8 cellular contexts compared by ENCODE assay signal in genomic region chr2:31523871-31524492, GRCh38. TPM values are rescaled to one million over a fixed set of nuclear protein-coding genes. Genes with fewer than 3 reads are reported as not detected.
A peak's percentile ranks its signal among the peaks of the same experiment; 100 is the strongest.
DNase-seq lines count a peak whose midpoint lies in the region; ATAC-seq, FAIRE-seq and TF ChIP-seq lines count a peak whose summit lies in the region.

No MANE protein-coding gene starts in this region.

- WGBS in suprapubic skin = 31% methylated on average over 8 of the region's 8 CpGs

- no peak for ATAC-seq in CD4-positive, CD25-positive, alpha-beta regulatory T cell (ENCODE audit: low read depth in 2 of 2)
- peak; percentile 53 for ATAC-seq in activated CD4-positive, alpha-beta T cell treated with anti-CD3 and anti-CD28 coated beads for 36 hours
- ATAC-seq in naive thymus-derived CD4-positive, alpha-beta T cell = peak; percentile 53
- ATAC-seq in GM19324 (IDR thresholded peaks at IDR 0.05; ENCODE audit: low FRiP score, unreplicated experiment) = no peak

- intact Hi-C loops in activated CD4-positive, alpha-beta T cell treated with anti-CD3 and anti-CD28 coated beads for 36 hours (cut with DNase I, micrococcal nuclease) = loop anchor here (1.0 to 10.0 kb wide), 3 partner anchors 109 to 810 kb away; partner anchors contain the start of gene XDH (in 2 of the 2)
- intact Hi-C loops in dorsolateral prefrontal cortex (cut with DNase I) = no loop called here
- intact Hi-C loops in naive thymus-derived CD4-positive, alpha-beta T cell (cut with micrococcal nuclease) = loop anchor here in 1 of 2 donors (1.0 to 10.0 kb wide), 2 partner anchors 810 to 1359 kb away; no protein-coding TSS in a partner anchor

- H3K4me1 ChIP-seq in CD4-positive, CD25-positive, alpha-beta regulatory T cell (ENCODE audit: control insufficient read depth, insufficient read depth, low read length, poor library complexity, severe bottlenecking) = no peaks in the 10 kb centered on the region
- H3K4me1 ChIP-seq in naive thymus-derived CD4-positive, alpha-beta T cell (ENCODE audit: control insufficient read depth in 2 of 2, insufficient read depth in 2 of 2, low read length in 2 of 2) = no peaks in the 10 kb centered on the region
- no peaks in the 10 kb centered on the region for H3K4me1 ChIP-seq in suprapubic skin

- H3K27ac ChIP-seq in CD4-positive, CD25-positive, alpha-beta regulatory T cell (ENCODE audit: insufficient read depth, low read length, poor library complexity, severe bottlenecking) = no peak overlapping the region
- H3K27ac ChIP-seq in dorsolateral prefrontal cortex (no peak overlapping the region), suprapubic skin (no peak overlapping the region)
- no peak overlapping the region for H3K27ac ChIP-seq in naive thymus-derived CD4-positive, alpha-beta T cell (ENCODE audit: low read depth, low read length)

- H3K27me3 Mint-ChIP-seq in CD4-positive, CD25-positive, alpha-beta regulatory T cell = peaks cover 24% of the 10 kb centered on the region
- peaks cover 12% of the 10 kb centered on the region for H3K27me3 Mint-ChIP-seq in activated CD4-positive, alpha-beta T cell treated with anti-CD3 and anti-CD28 coated beads for 36 hours
- peaks cover 2 to 25% (median 12%) of the 10 kb centered on the region in 5 donors for H3K27me3 Mint-ChIP-seq in naive thymus-derived CD4-positive, alpha-beta T cell

- peak; percentile 81 for FAIRE-seq in GM19239 (lab: Jason Lieb, UNC)

- H3K4me3 ChIP-seq in CD4-positive, CD25-positive, alpha-beta regulatory T cell (ENCODE audit: low read depth, low read length) = no peak overlapping the region
- no peak overlapping the region for H3K4me3 ChIP-seq in dorsolateral prefrontal cortex
- H3K4me3 ChIP-seq in naive thymus-derived CD4-positive, alpha-beta T cell (ENCODE audit: low read length) = no peak overlapping the region
- H3K4me3 ChIP-seq in suprapubic skin = no peak overlapping the region

- no peaks in the 10 kb centered on the region for H3K36me3 ChIP-seq in CD4-positive, CD25-positive, alpha-beta regulatory T cell (ENCODE audit: control insufficient read depth, insufficient read depth, low read length)
- H3K36me3 ChIP-seq in naive thymus-derived CD4-positive, alpha-beta T cell (ENCODE audit: control insufficient read depth in 2 of 3, insufficient read depth in 3 of 3, low read length in 3 of 3) = no peaks in the 10 kb centered on the region
- H3K36me3 ChIP-seq in suprapubic skin = no peaks in the 10 kb centered on the region

- TF ChIP-seq EP300 in suprapubic skin (IDR thresholded peaks at IDR 0.05) = no peak

- H3K27me3 ChIP-seq in CD4-positive, CD25-positive, alpha-beta regulatory T cell (ENCODE audit: control insufficient read depth, insufficient read depth, low read length) = peaks cover 7% of the 10 kb centered on the region
- H3K27me3 ChIP-seq in dorsolateral prefrontal cortex (peaks cover 0 to 18% (median 0%) of the 10 kb centered on the region in 45 donors), suprapubic skin (no peaks in the 10 kb centered on the region)
- no peaks in the 10 kb centered on the region for H3K27me3 ChIP-seq in naive thymus-derived CD4-positive, alpha-beta T cell (ENCODE audit: control insufficient read depth in 2 of 2, insufficient read depth in 2 of 2, low read length in 2 of 2)

- H3K9me3 ChIP-seq in CD4-positive, CD25-positive, alpha-beta regulatory T cell (ENCODE audit: control insufficient read depth in 2 of 2, low read length in 2 of 2) = no peaks in the 10 kb centered on the region
- H3K9me3 ChIP-seq in naive thymus-derived CD4-positive, alpha-beta T cell (ENCODE audit: control insufficient read depth in 2 of 3, low read length in 3 of 3) = no peaks in the 10 kb centered on the region
- H3K9me3 ChIP-seq in suprapubic skin = no peaks in the 10 kb centered on the region

- H3K4me3 Mint-ChIP-seq in CD4-positive, CD25-positive, alpha-beta regulatory T cell = no peak overlapping the region
- no peak overlapping the region for H3K4me3 Mint-ChIP-seq in activated CD4-positive, alpha-beta T cell treated with anti-CD3 and anti-CD28 coated beads for 36 hours
- no peak overlapping the region for H3K4me3 Mint-ChIP-seq in naive thymus-derived CD4-positive, alpha-beta T cell

- TF ChIP-seq CTCF in dorsolateral prefrontal cortex (IDR thresholded peaks at IDR 0.05 in 54 of 56, conservative IDR thresholded peaks at IDR 0.05 in 2 of 56; ENCODE audit: low read depth in 1 of 56, partially characterized antibody in 56 of 56) = peak; percentile 37 to 69 (median 61)
- TF ChIP-seq CTCF in suprapubic skin (IDR thresholded peaks at IDR 0.05) = peak; percentile 17 to 58

- no peak for TF ChIP-seq POLR2A in suprapubic skin (IDR thresholded peaks at IDR 0.05)

- no peaks in the 10 kb centered on the region for H3K9me3 Mint-ChIP-seq in CD4-positive, CD25-positive, alpha-beta regulatory T cell
- no peaks in the 10 kb centered on the region for H3K9me3 Mint-ChIP-seq in activated CD4-positive, alpha-beta T cell treated with anti-CD3 and anti-CD28 coated beads for 36 hours (ENCODE audit: low read depth)
- H3K9me3 Mint-ChIP-seq in naive thymus-derived CD4-positive, alpha-beta T cell = peaks cover 0 to 1% (median 0%) of the 10 kb centered on the region in 11 donors

- CTCF ChIA-PET in activated CD4-positive, alpha-beta T cell treated with anti-CD3 and anti-CD28 coated beads for 36 hours (lab: Charles Lee) = interaction anchor here (0.7 to 1.7 kb wide), 13 partner anchors 10 to 331 kb away, joined by 3 to 6 read pairs (median 3); partner anchors contain the start of gene XDH
- CTCF ChIA-PET in naive thymus-derived CD4-positive, alpha-beta T cell (lab: Charles Lee) = interaction anchor here (1.2 to 4.2 kb wide), 3 partner anchors 12 to 811 kb away, joined by 3 to 24 read pairs (median 6); no protein-coding TSS in a partner anchor

- H3K4me1 Mint-ChIP-seq in CD4-positive, CD25-positive, alpha-beta regulatory T cell = no peaks in the 10 kb centered on the region
- H3K4me1 Mint-ChIP-seq in activated CD4-positive, alpha-beta T cell treated with anti-CD3 and anti-CD28 coated beads for 36 hours = no peaks in the 10 kb centered on the region
- H3K4me1 Mint-ChIP-seq in naive thymus-derived CD4-positive, alpha-beta T cell = no peaks in the 10 kb centered on the region

- no peaks in the 10 kb centered on the region for H3K36me3 Mint-ChIP-seq in CD4-positive, CD25-positive, alpha-beta regulatory T cell
- H3K36me3 Mint-ChIP-seq in activated CD4-positive, alpha-beta T cell treated with anti-CD3 and anti-CD28 coated beads for 36 hours (ENCODE audit: low read depth) = no peaks in the 10 kb centered on the region
- H3K36me3 Mint-ChIP-seq in naive thymus-derived CD4-positive, alpha-beta T cell = peaks cover 0 to 3% (median 0%) of the 10 kb centered on the region in 5 donors

- H3K27ac Mint-ChIP-seq in CD4-positive, CD25-positive, alpha-beta regulatory T cell = no peak overlapping the region
- no peak overlapping the region for H3K27ac Mint-ChIP-seq in activated CD4-positive, alpha-beta T cell treated with anti-CD3 and anti-CD28 coated beads for 36 hours
- H3K27ac Mint-ChIP-seq in naive thymus-derived CD4-positive, alpha-beta T cell = no peak overlapping the region

- DNase-seq in CD4-positive, CD25-positive, alpha-beta regulatory T cell = peak; percentile 10 to 56 (median 33)
- peak; percentile 7 for DNase-seq in GM19239 (ENCODE audit: insufficient read length, low spot score)
- DNase-seq in NCI-H2029 treated with DMSO at 0.1 percent for 48 hours (lab: John Stamatoyannopoulos, UW) = peak; percentile 51
- DNase-seq in activated CD4-positive, alpha-beta T cell treated with anti-CD3 and anti-CD28 coated beads for 36 hours = peak; percentile 71
- peak in 2 of 10 donors; percentile 28 to 37 for DNase-seq in dorsolateral prefrontal cortex
- DNase-seq in naive thymus-derived CD4-positive, alpha-beta T cell = peak in 7 of 9 donors; percentile 12 to 45 (median 34)
- DNase-seq in suprapubic skin (ENCODE audit: low spot score in 2 of 2) = no peak

- POLR2A ChIA-PET in activated CD4-positive, alpha-beta T cell treated with anti-CD3 and anti-CD28 coated beads for 36 hours (lab: Charles Lee) = no interaction called here
- POLR2A ChIA-PET in naive thymus-derived CD4-positive, alpha-beta T cell (lab: Charles Lee) = no interaction called here

RNA-seq across cellular contexts. Expression of gene SRD5A2, which starts 56.8 kb away (rescaled TPM):
- total RNA-seq in CD4-positive, CD25-positive, alpha-beta regulatory T cell = not detected
- polyA plus RNA-seq in CD4-positive, CD25-positive, alpha-beta regulatory T cell = not detected
- total RNA-seq in activated CD4-positive, alpha-beta T cell treated with anti-CD3 and anti-CD28 coated beads for 36 hours = not detected
- total RNA-seq in dorsolateral prefrontal cortex (under 1 TPM in 1 of 120 experiments, not detected in 119; 0.18 TPM), suprapubic skin (not detected)
- not detected for total RNA-seq in naive thymus-derived CD4-positive, alpha-beta T cell
- not detected for polyA plus RNA-seq in naive thymus-derived CD4-positive, alpha-beta T cell

Comparison
In these comparisons a context has a peak if more than half of its experiments do, and no peak if none do; other contexts are left out.
1. ATAC-seq: peak in activated CD4-positive, alpha-beta T cell treated with anti-CD3 and anti-CD28 coated beads for 36 hours (single experiment) and naive thymus-derived CD4-positive, alpha-beta T cell (single experiment); none in CD4-positive, CD25-positive, alpha-beta regulatory T cell (0 of 2) and GM19324 (single experiment).
2. DNase-seq: peak in CD4-positive, CD25-positive, alpha-beta regulatory T cell (3 of 3), GM19239 (single experiment), NCI-H2029 treated with DMSO at 0.1 percent for 48 hours (single experiment), activated CD4-positive, alpha-beta T cell treated with anti-CD3 and anti-CD28 coated beads for 36 hours (single experiment) and naive thymus-derived CD4-positive, alpha-beta T cell (7 of 9); none in suprapubic skin (0 of 2).
3. intact Hi-C loops: an anchor here in activated CD4-positive, alpha-beta T cell treated with anti-CD3 and anti-CD28 coated beads for 36 hours (1.0 to 10.0 kb wide); none called in dorsolateral prefrontal cortex.